10 cellular contexts compared by ENCODE assay signal in genomic region chr16:14072360-14072759, GRCh38. TPM values are rescaled to one million over a fixed set of nuclear protein-coding genes. Genes with fewer than 3 reads are reported as not detected.
DNase-seq lines count a peak whose midpoint lies in the region; ATAC-seq, FAIRE-seq and TF ChIP-seq lines count a peak whose summit lies in the region.
"Had no signal": no experiment of that assay in that cellular context is flagged by ENCODE, and none has a peak within 500 bp of the region (broad histone marks: within the 10 kb centered on the region; RNA-seq: fewer than 3 reads in every experiment).

No MANE protein-coding gene starts in this region.

- TF ChIP-seq RAD21 in liver (IDR thresholded peaks at IDR 0.05): peak in 1 of 2 donors; percentile 34

- H3K79me2 ChIP-seq in astrocyte (ENCODE audit: insufficient read depth, low read length): peaks cover 37% of the 10 kb centered on the region

- peaks cover 19% of the 10 kb centered on the region for H3K4me1 Mint-ChIP-seq in activated T-cell treated with anti-CD3 and anti-CD28 coated beads, Interleukin-2, amount 50 U/mL, for 72 hours (ENCODE audit: low read depth)
- no peaks in the 10 kb centered on the region for H3K4me1 Mint-ChIP-seq in astrocyte (ENCODE audit: low read depth, unreplicated experiment)

- H3K27me3 ChIP-seq in astrocyte (ENCODE audit: insufficient read depth, low read length): no peaks in the 10 kb centered on the region
- H3K27me3 ChIP-seq in liver (ENCODE audit: control insufficient read depth in 4 of 4, insufficient read depth in 4 of 4, low read length in 3 of 4): no peaks in the 10 kb centered on the region
- H3K27me3 ChIP-seq in thymus (ENCODE audit: control insufficient read depth, insufficient read depth): no peaks in the 10 kb centered on the region

- H3K4me1 ChIP-seq in astrocyte (ENCODE audit: insufficient read depth, low read length): peaks cover 8% of the 10 kb centered on the region
- peaks cover 3 to 23% (median 12%) of the 10 kb centered on the region in 4 donors for H3K4me1 ChIP-seq in liver (ENCODE audit: control insufficient read depth in 4 of 4, insufficient read depth in 4 of 4, low read length in 3 of 4)
- peaks cover 8% of the 10 kb centered on the region for H3K4me1 ChIP-seq in thymus (ENCODE audit: control insufficient read depth, insufficient read depth, low read length)

- no peaks in the 10 kb centered on the region for H3K27me3 Mint-ChIP-seq in activated T-cell treated with anti-CD3 and anti-CD28 coated beads, Interleukin-2, amount 50 U/mL, for 72 hours (ENCODE audit: low read depth)
- no peaks in the 10 kb centered on the region for H3K27me3 Mint-ChIP-seq in astrocyte (ENCODE audit: low read depth, unreplicated experiment)

- no peak overlapping the region for H3K27ac ChIP-seq in astrocyte (ENCODE audit: low read depth, low read length)
- peak overlapping the region in 1 of 2 donors; percentile 40 for H3K27ac ChIP-seq in liver (ENCODE audit: low read depth in 1 of 2, low read length in 2 of 2)
- no peak overlapping the region for H3K27ac ChIP-seq in thymus (ENCODE audit: low read depth)

- no peak for ATAC-seq in activated T-cell treated with anti-CD3 and anti-CD28 coated beads, Interleukin-2, amount 50 U/mL, for 72 hours (replicated peaks in 1 of 2)
- ATAC-seq in HG02763 (IDR thresholded peaks at IDR 0.05; ENCODE audit: unreplicated experiment): no peak

- no peak for FAIRE-seq in astrocyte (lab: Jason Lieb, UNC)

- H2AFZ ChIP-seq in astrocyte (ENCODE audit: low read depth, low read length): peak overlapping the region; percentile 100

- H3K9me3 Mint-ChIP-seq in activated T-cell treated with anti-CD3 and anti-CD28 coated beads, Interleukin-2, amount 50 U/mL, for 72 hours: no peaks in the 10 kb centered on the region
- no peaks in the 10 kb centered on the region for H3K9me3 Mint-ChIP-seq in astrocyte (ENCODE audit: unreplicated experiment)

- no peaks in the 10 kb centered on the region for H4K20me1 ChIP-seq in astrocyte (ENCODE audit: insufficient read depth, low read length)

- no peaks in the 10 kb centered on the region for H3K36me3 Mint-ChIP-seq in activated T-cell treated with anti-CD3 and anti-CD28 coated beads, Interleukin-2, amount 50 U/mL, for 72 hours (ENCODE audit: insufficient read depth in 2 of 2)
- no peaks in the 10 kb centered on the region for H3K36me3 Mint-ChIP-seq in astrocyte (ENCODE audit: low read depth, unreplicated experiment)

- peak overlapping the region; percentile 89 for H3K4me3 ChIP-seq in astrocyte (ENCODE audit: insufficient read depth, low read depth, low read length)
- H3K4me3 ChIP-seq in liver (ENCODE audit: low read depth in 1 of 3, low read length in 3 of 3): peak overlapping the region; percentile 76 to 96 (median 88)
- peak overlapping the region; percentile 99 for H3K4me3 ChIP-seq in thymus (ENCODE audit: low read length)

- 75% methylated on average over 6 of the region's 6 CpGs for WGBS in liver
- WGBS in thymus: 98% methylated on average over 6 of the region's 6 CpGs

- H3K4me3 Mint-ChIP-seq in activated T-cell treated with anti-CD3 and anti-CD28 coated beads, Interleukin-2, amount 50 U/mL, for 72 hours: peak overlapping the region; percentile 87 to 91
- H3K4me3 Mint-ChIP-seq in astrocyte (ENCODE audit: unreplicated experiment): peak overlapping the region; percentile 96

- TF ChIP-seq CTCF in astrocyte (IDR thresholded peaks at IDR 0.05; ENCODE audit: insufficient read depth, low read depth, low read length): no peak
- no peak for TF ChIP-seq CTCF in liver (IDR thresholded peaks at IDR 0.05; ENCODE audit: low read depth, low read length, missing input control)

- H3K27ac Mint-ChIP-seq in activated T-cell treated with anti-CD3 and anti-CD28 coated beads, Interleukin-2, amount 50 U/mL, for 72 hours: peak overlapping the region; percentile 30
- no peak overlapping the region for H3K27ac Mint-ChIP-seq in astrocyte (ENCODE audit: unreplicated experiment)

- H3K36me3 ChIP-seq in astrocyte (ENCODE audit: insufficient read depth, low read length) (no peaks in the 10 kb centered on the region), liver (ENCODE audit: control insufficient read depth in 4 of 4, insufficient read depth in 3 of 4, low read depth in 1 of 4, low read length in 3 of 4) (no peaks in the 10 kb centered on the region), thymus (ENCODE audit: control insufficient read depth, insufficient read depth) (no peaks in the 10 kb centered on the region)

- no peak for DNase-seq in activated T-cell treated with anti-CD3 and anti-CD28 coated beads, Interleukin-2, amount 50 U/mL, for 72 hours
- DNase-seq in activated T-cell treated with anti-CD3 and anti-CD28 coated beads, Interleukin-2, amount 50 U/mL, for 1 hour: no peak
- DNase-seq in astrocyte (ENCODE audit: low read depth) (no peak), GF-D8 (lab: John Stamatoyannopoulos, UW) (no peak), cerebellar cortex (ENCODE audit: low spot score) (no peak)
- DNase-seq: activated CD8-positive, alpha-beta memory T cell treated with anti-CD3 and anti-CD28 coated beads for 24 hours; stimulated activated CD8-positive, alpha-beta memory T cell treated with anti-CD3 and anti-CD28 coated beads, Interleukin-4, amount 100 ng/mL, for 48 hours had no signal

- H3K9ac ChIP-seq in astrocyte (ENCODE audit: low read length): peak overlapping the region; percentile 95
- H3K9ac ChIP-seq in liver (ENCODE audit: low read depth in 1 of 2, low read length in 2 of 2): peak overlapping the region; percentile 60 to 72

- peak overlapping the region; percentile 99 for H3K4me2 ChIP-seq in astrocyte (ENCODE audit: low read length)

- no peaks in the 10 kb centered on the region for H3K9me3 ChIP-seq in astrocyte (ENCODE audit: insufficient read depth, low read depth, low read length)
- no peaks in the 10 kb centered on the region for H3K9me3 ChIP-seq in liver (ENCODE audit: control insufficient read depth in 4 of 4, low read length in 3 of 4)
- H3K9me3 ChIP-seq in thymus (ENCODE audit: control insufficient read depth): no peaks in the 10 kb centered on the region

TF ChIP-seq in liver, 16 proteins besides CTCF, POLR2A, EP300 and RAD21:
- TF ChIP-seq HNF4A (conservative IDR thresholded peaks at IDR 0.05) (peak in 1 of 2 donors; percentile 19), EGR1 (IDR thresholded peaks at IDR 0.05; ENCODE audit: low read depth in 2 of 2) (no peak)

RNA-seq across cellular contexts. Expression of gene MRTFB, which starts 1.2 kb away (rescaled TPM):
- 10 to 100 TPM; 22.5 to 27.1 TPM for total RNA-seq in activated T-cell treated with anti-CD3 and anti-CD28 coated beads, Interleukin-2, amount 50 U/mL, for 72 hours
- total RNA-seq in astrocyte (24.5 and 32.5 TPM in 2 replicates), liver (10 to 100 TPM in 1 of 2 donors, 1 to 10 TPM in 1; 5.7 to 14.2 TPM)
- polyA plus RNA-seq in liver (1 to 10 TPM; 4.1 to 5.9 TPM), thymus (10.7 TPM)
